ENCODE assay signal across 28 cellular contexts in the genomic region with DNA sequence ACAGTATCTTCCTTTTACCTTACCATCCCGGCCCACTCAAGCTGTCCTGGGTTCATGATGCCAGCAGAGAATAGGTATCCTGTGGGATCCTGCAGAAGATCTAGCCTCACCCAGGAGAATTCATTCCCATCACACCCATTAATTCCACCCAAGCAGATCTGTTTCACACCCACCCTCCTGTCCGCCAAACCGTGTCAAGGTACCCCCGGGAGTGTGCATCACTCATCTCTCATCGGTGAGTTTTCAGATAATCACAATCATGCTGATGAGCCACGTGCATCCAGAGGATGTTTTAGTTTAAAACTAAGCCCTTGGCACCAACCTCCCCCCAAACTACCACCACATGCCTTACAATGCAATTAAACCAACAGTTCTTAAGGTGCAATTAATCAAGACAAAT. TPM values are rescaled to one million over a fixed set of nuclear protein-coding genes. Genes with fewer than 3 reads are reported as not detected.
A peak's percentile ranks its signal among the peaks of the same experiment; 100 is the strongest.
DNase-seq lines count a peak whose midpoint lies in the region; ATAC-seq, FAIRE-seq and TF ChIP-seq lines count a peak whose summit lies in the region.
"Had no signal": no experiment of that assay in that cellular context is flagged by ENCODE, and none has a peak within 500 bp of the region (broad histone marks: within the 10 kb centered on the region; RNA-seq: fewer than 3 reads in every experiment).

No MANE protein-coding gene starts in this region.

- intact Hi-C loops in gastrocnemius medialis (cut with DNase I; ENCODE audit: low total_unique reads) = no loop called here
- intact Hi-C loops in activated CD4-positive, alpha-beta memory T cell treated with anti-CD3 and anti-CD28 coated beads for 36 hours (cut with micrococcal nuclease) = no loop called here
- intact Hi-C loops in sciatic nerve (cut with DNase I) = no loop called here

- H3K9me3 Mint-ChIP-seq in CD4-positive, CD25-positive, alpha-beta regulatory T cell = no peaks in the 10 kb centered on the region
- H3K9me3 Mint-ChIP-seq in neural crest cell = no peaks in the 10 kb centered on the region
- H3K9me3 Mint-ChIP-seq in activated CD4-positive, alpha-beta memory T cell treated with anti-CD3 and anti-CD28 coated beads for 36 hours = no peaks in the 10 kb centered on the region
- H3K9me3 Mint-ChIP-seq: CD4-positive, alpha-beta T cell; CD8-positive, alpha-beta T cell had no signal

- CTCF ChIA-PET in activated CD4-positive, alpha-beta memory T cell treated with anti-CD3 and anti-CD28 coated beads for 36 hours (lab: Charles Lee) = no interaction called here

- H3K27me3 Mint-ChIP-seq in CD4-positive, CD25-positive, alpha-beta regulatory T cell = no peaks in the 10 kb centered on the region
- no peaks in the 10 kb centered on the region for H3K27me3 Mint-ChIP-seq in T-helper 17 cell
- no peaks in the 10 kb centered on the region for H3K27me3 Mint-ChIP-seq in neural crest cell (ENCODE audit: low read depth)
- no peaks in the 10 kb centered on the region for H3K27me3 Mint-ChIP-seq in activated CD4-positive, alpha-beta memory T cell treated with anti-CD3 and anti-CD28 coated beads for 36 hours
- H3K27me3 Mint-ChIP-seq: CD4-positive, alpha-beta T cell had no signal

- peaks cover 35% of the 10 kb centered on the region for H3K36me3 Mint-ChIP-seq in CD4-positive, CD25-positive, alpha-beta regulatory T cell
- peaks cover 2% of the 10 kb centered on the region for H3K36me3 Mint-ChIP-seq in T-helper 17 cell (ENCODE audit: low read depth)
- no peaks in the 10 kb centered on the region for H3K36me3 Mint-ChIP-seq in neural crest cell (ENCODE audit: low read depth)
- peaks cover 3% of the 10 kb centered on the region for H3K36me3 Mint-ChIP-seq in activated CD4-positive, alpha-beta memory T cell treated with anti-CD3 and anti-CD28 coated beads for 36 hours

- in situ Hi-C loops in gastrocnemius medialis (cut with MboI; ENCODE audit: low sequenced_read_pairs in 4 of 4) = loop anchor here in 2 of 4 donors (25.0 kb wide), 1 partner anchor 115 kb away; no protein-coding TSS in a partner anchor

- FAIRE-seq in small intestine (lab: Jason Lieb, UNC) = no peak
- FAIRE-seq: A204.1, GM12878, GM12892 had no signal

- H3K4me1 ChIP-seq in CD4-positive, CD25-positive, alpha-beta regulatory T cell (ENCODE audit: control insufficient read depth, insufficient read depth, low read length, poor library complexity, severe bottlenecking) = peaks cover 9% of the 10 kb centered on the region
- H3K4me1 ChIP-seq in gastrocnemius medialis (peaks cover 49 to 65% of the 10 kb centered on the region in 2 donors), small intestine (ENCODE audit: control insufficient read depth in 2 of 2, insufficient read depth in 1 of 2, low read depth in 1 of 2, low read length in 1 of 2) (peaks cover 3 to 9% of the 10 kb centered on the region in 2 donors)
- H3K4me1 ChIP-seq: Caco-2 had no signal

- H3K4me1 Mint-ChIP-seq in CD4-positive, CD25-positive, alpha-beta regulatory T cell = peaks cover 41 to 77% (median 62%) of the 10 kb centered on the region in 4 donors
- H3K4me1 Mint-ChIP-seq in T-helper 17 cell (peaks cover 40% of the 10 kb centered on the region), neural crest cell (peaks cover 23% of the 10 kb centered on the region)
- H3K4me1 Mint-ChIP-seq in activated CD4-positive, alpha-beta memory T cell treated with anti-CD3 and anti-CD28 coated beads for 36 hours (ENCODE audit: low read depth) = peaks cover 21% of the 10 kb centered on the region

- H3K27me3 ChIP-seq in CD4-positive, CD25-positive, alpha-beta regulatory T cell (ENCODE audit: control insufficient read depth, insufficient read depth, low read length) = no peaks in the 10 kb centered on the region
- H3K27me3 ChIP-seq in gastrocnemius medialis = no peaks in the 10 kb centered on the region
- H3K27me3 ChIP-seq in small intestine (ENCODE audit: control insufficient read depth in 2 of 2, insufficient read depth in 2 of 2, low read length in 2 of 2) = no peaks in the 10 kb centered on the region
- H3K27me3 ChIP-seq: BE2C, BLaER1 had no signal

- POLR2A ChIA-PET in activated CD4-positive, alpha-beta memory T cell treated with anti-CD3 and anti-CD28 coated beads for 36 hours (lab: Charles Lee) = no interaction called here

- 70 to 91% (median 81%) methylated on average over 6 of the region's 6 CpGs for whole genome bisulfite sequencing in small intestine, 3 donors

- H3K27ac Mint-ChIP-seq in CD4-positive, CD25-positive, alpha-beta regulatory T cell = peak overlapping the region in 2 of 3 donors; percentile 15 to 39
- no peak overlapping the region for H3K27ac Mint-ChIP-seq in T-helper 17 cell
- H3K27ac Mint-ChIP-seq in neural crest cell (ENCODE audit: unreplicated experiment) = peak overlapping the region; percentile 31
- no peak overlapping the region for H3K27ac Mint-ChIP-seq in activated CD4-positive, alpha-beta memory T cell treated with anti-CD3 and anti-CD28 coated beads for 36 hours
- H3K27ac Mint-ChIP-seq: CD14-positive monocyte; CD4-positive, alpha-beta T cell; CD8-positive, alpha-beta T cell had no signal

- ATAC-seq in CD4-positive, CD25-positive, alpha-beta regulatory T cell (ENCODE audit: low read depth in 2 of 2) = no peak
- ATAC-seq in T-helper 17 cell (no peak), gastrocnemius medialis (no peak), sciatic nerve (no peak)
- ATAC-seq: CD8-positive, alpha-beta T cell; GM12878 had no signal

- H3K4me3 ChIP-seq in CD4-positive, CD25-positive, alpha-beta regulatory T cell (ENCODE audit: low read depth, low read length) = no peak overlapping the region
- H3K4me3 ChIP-seq in gastrocnemius medialis (no peak overlapping the region), small intestine (ENCODE audit: low read depth in 1 of 2, low read length in 2 of 2) (no peak overlapping the region)
- H3K4me3 ChIP-seq: BLaER1, GM12878 had no signal

- H3K4me3 Mint-ChIP-seq in CD4-positive, CD25-positive, alpha-beta regulatory T cell = no peak overlapping the region
- H3K4me3 Mint-ChIP-seq in T-helper 17 cell (peak overlapping the region; percentile 39), neural crest cell (no peak overlapping the region)
- no peak overlapping the region for H3K4me3 Mint-ChIP-seq in activated CD4-positive, alpha-beta memory T cell treated with anti-CD3 and anti-CD28 coated beads for 36 hours
- H3K4me3 Mint-ChIP-seq: CD14-positive monocyte; CD4-positive, alpha-beta T cell; CD8-positive, alpha-beta T cell had no signal

- no peaks in the 10 kb centered on the region for H3K9me3 ChIP-seq in CD4-positive, CD25-positive, alpha-beta regulatory T cell (ENCODE audit: control insufficient read depth in 2 of 2, low read length in 2 of 2)
- H3K9me3 ChIP-seq in T-helper 17 cell (ENCODE audit: control insufficient read depth, low read length, poor library complexity, severe bottlenecking) (no peaks in the 10 kb centered on the region), gastrocnemius medialis (no peaks in the 10 kb centered on the region), small intestine (ENCODE audit: control insufficient read depth, low read depth) (no peaks in the 10 kb centered on the region)
- H3K9me3 ChIP-seq: BE2C, BLaER1, Caco-2 had no signal

- no peak for DNase-seq in CD4-positive, CD25-positive, alpha-beta regulatory T cell
- DNase-seq in T-helper 17 cell (no peak), neural crest cell (ENCODE audit: low read depth, low spot score) (no peak), gastrocnemius medialis (no peak), D341Med (ENCODE audit: low spot score) (no peak), sciatic nerve (ENCODE audit: low spot score) (no peak), small intestine (no peak)
- no peak for DNase-seq in activated CD4-positive, alpha-beta memory T cell treated with anti-CD3 and anti-CD28 coated beads for 36 hours
- DNase-seq: 8988T; ACHN; BE2C; C1 segment of cervical spinal cord; Caco-2; Calu3; CD4-positive, alpha-beta T cell; CD8-positive, alpha-beta T cell; DMS 273 treated with DMSO at 0.1 percent for 48 hours; DMS153; DMS53; DMS79; DND-41; EL; GDM1 had no signal

- no peak overlapping the region for H3K27ac ChIP-seq in CD4-positive, CD25-positive, alpha-beta regulatory T cell (ENCODE audit: insufficient read depth, low read length, poor library complexity, severe bottlenecking)
- peak overlapping the region; percentile 57 to 82 (median 70) for H3K27ac ChIP-seq in gastrocnemius medialis
- H3K27ac ChIP-seq in small intestine (ENCODE audit: low read depth in 1 of 2, low read length in 1 of 2) = no peak overlapping the region
- H3K27ac ChIP-seq: BLaER1 had no signal

- TF ChIP-seq CTCF in neural crest cell (conservative IDR thresholded peaks at IDR 0.05) (no peak), gastrocnemius medialis (IDR thresholded peaks at IDR 0.05 in 4 of 5, conservative IDR thresholded peaks at IDR 0.05 in 1 of 5) (no peak)

- TF ChIP-seq POLR2A in gastrocnemius medialis (IDR thresholded peaks at IDR 0.05) = no peak

- H3K36me3 ChIP-seq in CD4-positive, CD25-positive, alpha-beta regulatory T cell (ENCODE audit: control insufficient read depth, insufficient read depth, low read length) = peaks cover 33% of the 10 kb centered on the region
- H3K36me3 ChIP-seq in gastrocnemius medialis (no peaks in the 10 kb centered on the region), small intestine (ENCODE audit: control insufficient read depth in 2 of 2, insufficient read depth in 2 of 2, low read length in 2 of 2) (peaks cover 0 to 2% of the 10 kb centered on the region in 2 donors)
- H3K36me3 ChIP-seq: BE2C had no signal

RNA-seq across cellular contexts. Expression of gene ANKH, which starts 18.8 kb away (rescaled TPM):
- total RNA-seq in CD4-positive, CD25-positive, alpha-beta regulatory T cell = 177 TPM
- 10 to 100 TPM; 56.6 to 63.5 (median 63.0) TPM for polyA plus RNA-seq in CD4-positive, CD25-positive, alpha-beta regulatory T cell
- total RNA-seq in T-helper 17 cell (100 to 1,000 TPM in 1 of 2 donors, 10 to 100 TPM in 1; 86.8 to 109 TPM), neural crest cell (28.6 and 32.3 TPM in 2 replicates), gastrocnemius medialis (10 to 100 TPM; 33.5 to 52.1 (median 36.0) TPM), sciatic nerve (156 TPM)
- total RNA-seq in activated CD4-positive, alpha-beta memory T cell treated with anti-CD3 and anti-CD28 coated beads for 36 hours = 100 to 1,000 TPM; 123 to 128 TPM
- polyA plus RNA-seq in small intestine = 10 to 100 TPM; 33.0 to 43.2 (median 40.6) TPM

Comparison
In these comparisons a context has a peak if more than half of its experiments do, and no peak if none do; other contexts are left out.
1. H3K27ac ChIP-seq: peak in gastrocnemius medialis (4 of 4); none in CD4-positive, CD25-positive, alpha-beta regulatory T cell (single experiment) and small intestine (0 of 2).
2. H3K27ac Mint-ChIP-seq: peak in CD4-positive, CD25-positive, alpha-beta regulatory T cell (2 of 3) and neural crest cell (single experiment); none in T-helper 17 cell (single experiment) and activated CD4-positive, alpha-beta memory T cell treated with anti-CD3 and anti-CD28 coated beads for 36 hours (single experiment).